Comparison of ENCODE assay signal across 16 cellular contexts in genomic region chr17:61536417-61536955, GRCh38. TPM values are rescaled to one million over a fixed set of nuclear protein-coding genes. Genes with fewer than 3 reads are reported as not detected.
DNase-seq lines count a peak whose midpoint lies in the region; ATAC-seq and TF ChIP-seq lines count a peak whose summit lies in the region.
"Had no signal": no experiment of that assay in that cellular context is flagged by ENCODE, and none has a peak within 500 bp of the region (broad histone marks: within the 10 kb centered on the region; RNA-seq: fewer than 3 reads in every experiment).

No MANE protein-coding gene starts in this region.

- H3K4me3 Mint-ChIP-seq in activated CD8-positive, alpha-beta T cell treated with anti-CD3 and anti-CD28 coated beads, Interleukin-2, amount 10 ng/mL, durations not matched to agents 7 days and 5 days: peak overlapping the region; percentile 6
- no peak overlapping the region for H3K4me3 Mint-ChIP-seq in activated CD8-positive, alpha-beta T cell treated with anti-CD3 and anti-CD28 coated beads for 36 hours

- ATAC-seq in activated CD8-positive, alpha-beta T cell treated with anti-CD3 and anti-CD28 coated beads, Interleukin-2, amount 10 ng/mL, durations not matched to agents 7 days and 5 days: no peak
- ATAC-seq in activated CD8-positive, alpha-beta T cell treated with anti-CD3 and anti-CD28 coated beads for 36 hours: no peak
- ATAC-seq in upper lobe of right lung (peak; percentile 21), GM19467 (IDR thresholded peaks at IDR 0.05; ENCODE audit: unreplicated experiment) (no peak), GM18858 (IDR thresholded peaks at IDR 0.05; ENCODE audit: unreplicated experiment) (no peak)

- no peaks in the 10 kb centered on the region for H3K27me3 ChIP-seq in upper lobe of right lung
- H3K27me3 ChIP-seq: tibial artery had no signal

- H3K27ac Mint-ChIP-seq in activated CD8-positive, alpha-beta T cell treated with anti-CD3 and anti-CD28 coated beads, Interleukin-2, amount 10 ng/mL, durations not matched to agents 7 days and 5 days: no peak overlapping the region
- H3K27ac Mint-ChIP-seq in activated CD8-positive, alpha-beta T cell treated with anti-CD3 and anti-CD28 coated beads for 36 hours: no peak overlapping the region

- peaks cover 6% of the 10 kb centered on the region for H3K9me3 ChIP-seq in upper lobe of right lung
- H3K9me3 ChIP-seq: prostate gland had no signal

- CTCF ChIA-PET in activated CD8-positive, alpha-beta T cell treated with anti-CD3 and anti-CD28 coated beads, Interleukin-2, amount 10 ng/mL, durations not matched to agents 7 days and 5 days (lab: Charles Lee): no interaction called here
- CTCF ChIA-PET in activated CD8-positive, alpha-beta T cell treated with anti-CD3 and anti-CD28 coated beads for 36 hours (lab: Charles Lee): no interaction called here

- H3K9me3 Mint-ChIP-seq in activated CD8-positive, alpha-beta T cell treated with anti-CD3 and anti-CD28 coated beads, Interleukin-2, amount 10 ng/mL, durations not matched to agents 7 days and 5 days (ENCODE audit: insufficient read depth): no peaks in the 10 kb centered on the region
- peaks cover under 1% of the 10 kb centered on the region for H3K9me3 Mint-ChIP-seq in activated CD8-positive, alpha-beta T cell treated with anti-CD3 and anti-CD28 coated beads for 36 hours

- H3K4me3 ChIP-seq in fibroblast of pulmonary artery (replicated peaks; ENCODE audit: low read depth, low read length): peak overlapping the region; percentile 21
- peak overlapping the region; percentile 38 for H3K4me3 ChIP-seq in upper lobe of right lung
- H3K4me3 ChIP-seq: prostate gland, tibial artery had no signal

- no peak for TF ChIP-seq CTCF in activated CD8-positive, alpha-beta T cell treated with anti-CD3 and anti-CD28 coated beads for 36 hours (IDR thresholded peaks at IDR 0.05)
- no peak for TF ChIP-seq CTCF in fibroblast of pulmonary artery (IDR thresholded peaks at IDR 0.05; ENCODE audit: low read length, missing control alignments)
- no peak for TF ChIP-seq CTCF in upper lobe of right lung (IDR thresholded peaks at IDR 0.05)

- DNase-seq in activated CD8-positive, alpha-beta T cell treated with anti-CD3 and anti-CD28 coated beads, Interleukin-2, amount 10 ng/mL, durations not matched to agents 7 days and 5 days: no peak
- DNase-seq in activated CD8-positive, alpha-beta T cell treated with anti-CD3 and anti-CD28 coated beads for 36 hours: no peak
- DNase-seq in OCI-M1 (lab: John Stamatoyannopoulos, UW) (peak; percentile 67), fibroblast of pulmonary artery (ENCODE audit: low read depth) (peak; percentile 1), upper lobe of right lung (no peak), DMS53 (lab: John Stamatoyannopoulos, UW) (no peak)
- DNase-seq: activated T-cell treated with anti-CD3 and anti-CD28 coated beads, Interleukin-2, amount 50 U/mL, for 1 hour; amygdala; DMS79; NCI-H526 treated with DMSO at 0.1 percent for 48 hours; SIG-M5; tibial artery had no signal

- intact Hi-C loops in activated CD8-positive, alpha-beta T cell treated with anti-CD3 and anti-CD28 coated beads for 36 hours (cut with micrococcal nuclease): no loop called here
- intact Hi-C loops in upper lobe of right lung (cut with DNase I): no loop called here

- H3K27ac ChIP-seq in upper lobe of right lung: no peak overlapping the region
- H3K27ac ChIP-seq: prostate gland, tibial artery had no signal

- POLR2A ChIA-PET in activated CD8-positive, alpha-beta T cell treated with anti-CD3 and anti-CD28 coated beads, Interleukin-2, amount 10 ng/mL, durations not matched to agents 7 days and 5 days (lab: Charles Lee): interaction anchor here (0.5 kb wide), 1 partner anchor 70 kb away, joined by 4 read pairs; no protein-coding TSS in a partner anchor
- POLR2A ChIA-PET in activated CD8-positive, alpha-beta T cell treated with anti-CD3 and anti-CD28 coated beads for 36 hours (lab: Charles Lee): interaction anchor here (0.6 kb wide), 1 partner anchor 38 kb away, joined by 3 read pairs; no protein-coding TSS in a partner anchor

- no peaks in the 10 kb centered on the region for H3K36me3 ChIP-seq in upper lobe of right lung
- H3K36me3 ChIP-seq: prostate gland, tibial artery had no signal

- H3K27me3 Mint-ChIP-seq in activated CD8-positive, alpha-beta T cell treated with anti-CD3 and anti-CD28 coated beads, Interleukin-2, amount 10 ng/mL, durations not matched to agents 7 days and 5 days (ENCODE audit: low read depth): peaks cover 12% of the 10 kb centered on the region
- H3K27me3 Mint-ChIP-seq in activated CD8-positive, alpha-beta T cell treated with anti-CD3 and anti-CD28 coated beads for 36 hours: peaks cover 8% of the 10 kb centered on the region

- no peaks in the 10 kb centered on the region for H3K36me3 Mint-ChIP-seq in activated CD8-positive, alpha-beta T cell treated with anti-CD3 and anti-CD28 coated beads, Interleukin-2, amount 10 ng/mL, durations not matched to agents 7 days and 5 days (ENCODE audit: low read depth)
- no peaks in the 10 kb centered on the region for H3K36me3 Mint-ChIP-seq in activated CD8-positive, alpha-beta T cell treated with anti-CD3 and anti-CD28 coated beads for 36 hours (ENCODE audit: low read depth)

- peaks cover 3% of the 10 kb centered on the region for H3K4me1 ChIP-seq in upper lobe of right lung
- H3K4me1 ChIP-seq: prostate gland, tibial artery had no signal

- no peaks in the 10 kb centered on the region for H3K4me1 Mint-ChIP-seq in activated CD8-positive, alpha-beta T cell treated with anti-CD3 and anti-CD28 coated beads, Interleukin-2, amount 10 ng/mL, durations not matched to agents 7 days and 5 days (ENCODE audit: low read depth)
- no peaks in the 10 kb centered on the region for H3K4me1 Mint-ChIP-seq in activated CD8-positive, alpha-beta T cell treated with anti-CD3 and anti-CD28 coated beads for 36 hours (ENCODE audit: low read depth)

RNA-seq across cellular contexts. Expression of gene NACA2, which starts 54.5 kb away (rescaled TPM):
- not detected for total RNA-seq in activated CD8-positive, alpha-beta T cell treated with anti-CD3 and anti-CD28 coated beads, Interleukin-2, amount 10 ng/mL, durations not matched to agents 7 days and 5 days
- total RNA-seq in activated CD8-positive, alpha-beta T cell treated with anti-CD3 and anti-CD28 coated beads for 36 hours: not detected
- not detected for total RNA-seq in upper lobe of right lung
- total RNA-seq: dermis microvascular lymphatic vessel endothelial cell had no signal

Comparison
In these comparisons a context has a peak if more than half of its experiments do, and no peak if none do; other contexts are left out.
1. DNase-seq: peak in OCI-M1 (single experiment) and fibroblast of pulmonary artery (single experiment); none in activated CD8-positive, alpha-beta T cell treated with anti-CD3 and anti-CD28 coated beads, Interleukin-2, amount 10 ng/mL, durations not matched to agents 7 days and 5 days (single experiment), activated CD8-positive, alpha-beta T cell treated with anti-CD3 and anti-CD28 coated beads for 36 hours (single experiment), upper lobe of right lung (single experiment) and DMS53 (single experiment).